In genomic region chr3:42526616-42527367, GRCh38 we compare ENCODE assay signal across 11 cellular contexts. TPM values are rescaled to one million over a fixed set of nuclear protein-coding genes. Genes with fewer than 3 reads are reported as not detected.
DNase-seq lines count a peak whose midpoint lies in the region; ATAC-seq, FAIRE-seq and TF ChIP-seq lines count a peak whose summit lies in the region.
"Had no signal": no experiment of that assay in that cellular context is flagged by ENCODE, and none has a peak within 500 bp of the region (broad histone marks: within the 10 kb centered on the region; RNA-seq: fewer than 3 reads in every experiment).

No MANE protein-coding gene starts in this region.

- FAIRE-seq in frontal cortex (lab: Jason Lieb, UNC): no peak

- no peaks in the 10 kb centered on the region for H3K9me3 ChIP-seq in heart left ventricle
- H3K9me3 ChIP-seq: SJSA1 had no signal

- H3K4me1 ChIP-seq in heart left ventricle: peaks cover 0 to 49% (median 0%) of the 10 kb centered on the region in 12 donors
- H3K4me1 ChIP-seq: SJSA1 had no signal

- no peak for TF ChIP-seq POLR2A in heart left ventricle (IDR thresholded peaks at IDR 0.05)

- intact Hi-C loops in Right ventricle myocardium superior (cut with DNase I) (no loop called here), heart left ventricle (cut with DNase I) (no loop called here)

- H3K27me3 ChIP-seq in heart left ventricle: no peaks in the 10 kb centered on the region
- H3K27me3 ChIP-seq: brain microvascular endothelial cell, SJSA1 had no signal

- ATAC-seq in Right ventricle myocardium superior (ENCODE audit: poor library complexity) (no peak), heart left ventricle (no peak), HG02623 (IDR thresholded peaks at IDR 0.05; ENCODE audit: unreplicated experiment) (no peak)

- peak; percentile 26 for DNase-seq in Right ventricle myocardium superior
- DNase-seq in heart left ventricle: no peak
- DNase-seq in activated T-cell treated with anti-CD3 and anti-CD28 coated beads for 24 hours (ENCODE audit: low read depth): peak; percentile 41
- DNase-seq in iPS-NIHi7 (ENCODE audit: extremely low spot score): peak; percentile 45
- no peak for DNase-seq in ACHN
- DNase-seq in frontal cortex (ENCODE audit: low spot score in 2 of 2): no peak
- DNase-seq in NCI-H1930 (lab: John Stamatoyannopoulos, UW): no peak
- DNase-seq: brain microvascular endothelial cell, NCI-H1092 treated with DMSO at 0.1 percent for 48 hours had no signal

- TF ChIP-seq CTCF in heart left ventricle (IDR thresholded peaks at IDR 0.05): no peak

- 74 to 82% (median 76%) methylated on average over 15 of the region's 15 CpGs for WGBS in heart left ventricle, 4 donors

- H3K36me3 ChIP-seq in heart left ventricle: no peaks in the 10 kb centered on the region
- H3K36me3 ChIP-seq: brain microvascular endothelial cell, SJSA1 had no signal

- no peak overlapping the region for H3K27ac ChIP-seq in heart left ventricle
- H3K27ac ChIP-seq: brain microvascular endothelial cell, SJSA1 had no signal

- in situ Hi-C loops in ACHN (cut with HindIII; ENCODE audit: low pct_ligation_motif_present, low pct_unique_long_range_greater_than_20kb, low sequenced_read_pairs): no loop called here

- no peak overlapping the region for H3K4me3 ChIP-seq in heart left ventricle
- H3K4me3 ChIP-seq: SJSA1 had no signal

RNA-seq across cellular contexts. Expression of gene VIPR1, which starts 24.3 kb away (rescaled TPM):
- total RNA-seq in Right ventricle myocardium superior (3.4 TPM), heart left ventricle (1 to 10 TPM in 8 of 9 donors, under 1 TPM in 1; 0.96 to 5.4 (median 1.7) TPM), frontal cortex (0.41 TPM)
- 1 to 10 TPM; 3.0 to 3.5 TPM for polyA plus RNA-seq in heart left ventricle
- total RNA-seq: SJSA1 had no signal

RNA-seq across cellular contexts. Expression of gene SEC22C, which starts 55.0 kb away (rescaled TPM):
- total RNA-seq in Right ventricle myocardium superior (21.6 TPM), heart left ventricle (10 to 100 TPM; 19.9 to 40.5 (median 28.9) TPM), frontal cortex (64.4 TPM)
- 10 to 100 TPM; 17.4 to 35.1 TPM for polyA plus RNA-seq in heart left ventricle

Comparison
In these comparisons a context has a peak if more than half of its experiments do, and no peak if none do; other contexts are left out.
1. DNase-seq: peak in Right ventricle myocardium superior (single experiment), activated T-cell treated with anti-CD3 and anti-CD28 coated beads for 24 hours (single experiment) and iPS-NIHi7 (single experiment); none in heart left ventricle (0 of 5), ACHN (single experiment), frontal cortex (0 of 2) and NCI-H1930 (0 of 2).